18 cellular contexts compared by ENCODE assay signal in the genomic region with DNA sequence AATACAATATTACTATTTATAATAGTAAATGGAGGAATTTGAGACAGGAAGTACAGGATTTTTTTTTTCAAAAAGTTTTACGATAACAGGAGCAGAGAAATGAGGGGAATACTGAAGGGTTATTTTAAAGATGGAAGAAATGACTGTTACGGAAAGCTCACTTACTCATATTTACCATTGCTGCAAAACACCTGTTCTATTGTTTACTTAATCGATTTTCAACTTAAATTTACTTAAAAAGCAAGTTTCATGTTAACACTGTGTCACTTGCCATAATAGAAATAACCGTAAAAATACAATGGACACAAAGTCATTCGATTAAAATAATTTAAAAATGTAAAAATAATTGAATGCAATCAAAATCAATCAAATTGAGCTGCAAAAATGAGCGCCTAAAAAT. TPM values are rescaled to one million over a fixed set of nuclear protein-coding genes. Genes with fewer than 3 reads are reported as not detected.
DNase-seq lines count a peak whose midpoint lies in the region; ATAC-seq and TF ChIP-seq lines count a peak whose summit lies in the region.
"Had no signal": no experiment of that assay in that cellular context is flagged by ENCODE, and none has a peak within 500 bp of the region (broad histone marks: within the 10 kb centered on the region; RNA-seq: fewer than 3 reads in every experiment).

No MANE protein-coding gene starts in this region.

- H3K9me3 ChIP-seq in left ventricle myocardium inferior (replicated peaks) = no peaks in the 10 kb centered on the region
- H3K9me3 ChIP-seq: A549, MG63, Peyer's patch, SJSA1 had no signal

- H3K27me3 ChIP-seq in KMS-11 (ENCODE audit: insufficient read depth, low read depth) (no peaks in the 10 kb centered on the region), left ventricle myocardium inferior (ENCODE audit: low read depth) (no peaks in the 10 kb centered on the region)
- H3K27me3 ChIP-seq: MG63, Peyer's patch, SJSA1 had no signal

- H3K36me3 ChIP-seq in KMS-11 (ENCODE audit: insufficient read depth) = no peaks in the 10 kb centered on the region
- H3K36me3 ChIP-seq in left ventricle myocardium inferior = no peaks in the 10 kb centered on the region
- H3K36me3 ChIP-seq: Peyer's patch had no signal

- peaks cover 32% of the 10 kb centered on the region for H3K4me1 ChIP-seq in KMS-11 (ENCODE audit: low read depth, poor library complexity, severe bottlenecking)
- peaks cover 18% of the 10 kb centered on the region for H3K4me1 ChIP-seq in left ventricle myocardium inferior

- TF ChIP-seq CTCF in KMS-11 (conservative IDR thresholded peaks at IDR 0.05; ENCODE audit: low read depth, low read length) (no peak), left ventricle myocardium inferior (IDR thresholded peaks at IDR 0.05; ENCODE audit: borderline replicate concordance) (no peak)

- no peak overlapping the region for H3K9ac ChIP-seq in KMS-11

- no peak overlapping the region for H2AFZ ChIP-seq in KMS-11 (ENCODE audit: low read depth)

- DNase-seq in NCI-H2107 treated with DMSO at 0.1 percent for 48 hours (lab: John Stamatoyannopoulos, UW; ENCODE audit: unreplicated experiment) = peak; percentile 80
- no peak for DNase-seq in NCI-H2107 (lab: John Stamatoyannopoulos, UW)
- DNase-seq in NCI-H345 treated with DMSO at 0.1 percent for 48 hours (lab: John Stamatoyannopoulos, UW; ENCODE audit: unreplicated experiment) = peak; percentile 56
- peak; percentile 77 for DNase-seq in SHP77 treated with DMSO at 0.1 percent for 48 hours (lab: John Stamatoyannopoulos, UW)
- no peak for DNase-seq in left ventricle myocardium inferior
- DNase-seq: DND-41, H7, MG63, NCI-H187, NCI-H2171, NCI-H446, NCI-H69, Peyer's patch had no signal

- H3K4me3 ChIP-seq in KMS-11 (IDR thresholded peaks at IDR 0.05; ENCODE audit: insufficient read depth, low read depth, low read length) (no peak overlapping the region), left ventricle myocardium inferior (no peak overlapping the region)
- H3K4me3 ChIP-seq: A549, GM12878, MG63, Peyer's patch, SJSA1 had no signal

- H3K27ac ChIP-seq in KMS-11 = no peak overlapping the region
- H3K27ac ChIP-seq in left ventricle myocardium inferior (replicated peaks) = no peak overlapping the region
- H3K27ac ChIP-seq: A549, Peyer's patch, SJSA1 had no signal

- no peaks in the 10 kb centered on the region for H4K20me1 ChIP-seq in KMS-11 (ENCODE audit: insufficient read depth)

- peak overlapping the region; percentile 25; the same call in 1 of the 2 replicates for H3K4me2 ChIP-seq in KMS-11
- H3K4me2 ChIP-seq: A549 had no signal

- peaks cover 15% of the 10 kb centered on the region for H3K79me2 ChIP-seq in KMS-11 (ENCODE audit: insufficient read depth, low read depth)

- intact Hi-C loops in left ventricle myocardium inferior (cut with micrococcal nuclease) = no loop called here

- no peak for ATAC-seq in HG02623 (IDR thresholded peaks at IDR 0.05; ENCODE audit: unreplicated experiment)
- ATAC-seq: A549, GM12878 had no signal

RNA-seq across cellular contexts. Expression of a gene that starts 3.4 kb away (rescaled TPM):
- 0.44 TPM for total RNA-seq in left ventricle myocardium inferior

Comparison
In these comparisons a context has a peak if more than half of its experiments do, and no peak if none do; other contexts are left out.
1. DNase-seq: peak in NCI-H2107 treated with DMSO at 0.1 percent for 48 hours (single experiment), NCI-H345 treated with DMSO at 0.1 percent for 48 hours (single experiment) and SHP77 treated with DMSO at 0.1 percent for 48 hours (single experiment); none in NCI-H2107 (single experiment) and left ventricle myocardium inferior (single experiment).